ENCODE assay signal across 24 cellular contexts in genomic region chr9:6078382-6079105, GRCh38.
A peak's percentile ranks its signal among the peaks of the same experiment; 100 is the strongest.
DNase-seq lines count a peak whose midpoint lies in the region; ATAC-seq, FAIRE-seq and TF ChIP-seq lines count a peak whose summit lies in the region.
"Had no signal": no experiment of that assay in that cellular context is flagged by ENCODE, and none has a peak within 500 bp of the region (broad histone marks: within the 10 kb centered on the region; RNA-seq: fewer than 3 reads in every experiment).

No MANE protein-coding gene starts in this region.

- H2AK5ac ChIP-seq in H1 (ENCODE audit: low read depth, low read length): peak overlapping the region; percentile 86; the same call in 1 of the 2 replicates

- no peak overlapping the region for H4K8ac ChIP-seq in H1 (ENCODE audit: extremely low read depth, insufficient read depth, low read length)

- H4K5ac ChIP-seq in H1 (ENCODE audit: insufficient read length, low read depth, low read length): peak overlapping the region; percentile 23

- H2AFZ ChIP-seq in GM23248: peak overlapping the region; percentile 46; the same call in 1 of the 2 replicates
- H2AFZ ChIP-seq in H1 (ENCODE audit: low read length): peak overlapping the region; percentile 92
- peak overlapping the region; percentile 90 for H2AFZ ChIP-seq in neural progenitor cell (replicated peaks)
- no peak overlapping the region for H2AFZ ChIP-seq in PC-9

- H3K9ac ChIP-seq in GM23248 (no peak overlapping the region), H1 (replicated peaks in 1 of 4; ENCODE audit: extremely low read depth in 1 of 4, low read depth in 3 of 4, low read length in 3 of 4) (no peak overlapping the region; a peak in 1 of 7 replicates), neural progenitor cell (no peak overlapping the region)

- H3K4me1 ChIP-seq in GM23248 (ENCODE audit: insufficient read depth) (peaks cover 19% of the 10 kb centered on the region), H1 (replicated peaks in 1 of 4; ENCODE audit: control insufficient read depth in 3 of 4, insufficient read depth in 4 of 4, low read length in 3 of 4) (peaks cover 0 to 12% (median 5%) of the 10 kb centered on the region in 4 experiments; a peak in 3 of 7 replicates), neural progenitor cell (peaks cover 7% of the 10 kb centered on the region), PC-9 (replicated peaks; ENCODE audit: insufficient read depth) (no peaks in the 10 kb centered on the region; the same call in 1 of the 2 replicates)
- no peaks in the 10 kb centered on the region for H3K4me1 ChIP-seq in CD8-positive, alpha-beta T cell (ENCODE audit: insufficient read depth, low read length)
- H3K4me1 ChIP-seq: psoas muscle had no signal

- no peak for TF ChIP-seq EP300 in H1 (IDR thresholded peaks at IDR 0.05; ENCODE audit: borderline replicate concordance in 1 of 2, low read depth in 2 of 2, low read length in 2 of 2)

- H3K4me2 ChIP-seq in GM23248 (ENCODE audit: unreplicated experiment): no peak overlapping the region
- peak overlapping the region; percentile 25 to 76; a peak in 1 of 4 replicates for H3K4me2 ChIP-seq in H1 (ENCODE audit: insufficient read depth in 1 of 2, low read depth in 2 of 2, low read length in 2 of 2)
- H3K4me2 ChIP-seq in neural progenitor cell: no peak overlapping the region
- H3K4me2 ChIP-seq in PC-9: no peak overlapping the region

- no peak for TF ChIP-seq RAD21 in H1 (IDR thresholded peaks at IDR 0.05 in 1 of 2, conservative IDR thresholded peaks at IDR 0.05 in 1 of 2; ENCODE audit: low read depth in 2 of 2, low read length in 2 of 2)

- no peak overlapping the region for H3K56ac ChIP-seq in H1 (replicated peaks; ENCODE audit: insufficient read length, low read depth, low read length)

- H3K9me3 Mint-ChIP-seq in neural progenitor cell: no peaks in the 10 kb centered on the region
- H3K9me3 Mint-ChIP-seq in CD8-positive, alpha-beta T cell: no peaks in the 10 kb centered on the region

- H2BK5ac ChIP-seq in H1 (ENCODE audit: low read depth, low read length): peak overlapping the region; percentile 87; the same call in 1 of the 2 replicates

- H3K36me3 Mint-ChIP-seq in neural progenitor cell: no peaks in the 10 kb centered on the region
- peaks cover 3% of the 10 kb centered on the region for H3K36me3 Mint-ChIP-seq in CD8-positive, alpha-beta T cell

- H3K14ac ChIP-seq in H1 (ENCODE audit: insufficient read length): no peak overlapping the region

- peaks cover 1% of the 10 kb centered on the region; the same call in 1 of the 2 replicates for H3K23me2 ChIP-seq in H1 (ENCODE audit: low read depth, low read length)

- no TSS peak for BruUV-seq in PC-9 (replicated peaks; lab: Mats Ljungman, UMichigan)

- no peak overlapping the region for H3K4ac ChIP-seq in H1 (replicated peaks; ENCODE audit: insufficient read length, low read depth, low read length)

- CTCF ChIA-PET in H1 (lab: Charles Lee; ENCODE audit: partially characterized antibody) (interaction anchor here (1.0 to 4.1 kb wide), 4 partner anchors 8 to 228 kb away, joined by 4 to 17 read pairs (median 6); no protein-coding TSS in a partner anchor), PC-9 (lab: Charles Lee) (no interaction called here)
- CTCF ChIA-PET in CD8-positive, alpha-beta T cell (lab: Charles Lee): no interaction called here

- TF ChIP-seq POLR2A in H1 (IDR thresholded peaks at IDR 0.05; ENCODE audit: control extremely low read depth in 1 of 2, low read depth in 2 of 2, low read length in 2 of 2): no peak

- H3K9me2 ChIP-seq in GM23248 (ENCODE audit: insufficient read depth) (no peaks in the 10 kb centered on the region), PC-9 (ENCODE audit: insufficient read depth) (no peaks in the 10 kb centered on the region)

- no peaks in the 10 kb centered on the region for H3K36me3 ChIP-seq in GM23248 (ENCODE audit: low read depth)
- H3K36me3 ChIP-seq in H1 (ENCODE audit: control insufficient read depth in 2 of 4, insufficient read depth in 4 of 4, low read length in 3 of 4): no peaks in the 10 kb centered on the region
- no peaks in the 10 kb centered on the region for H3K36me3 ChIP-seq in neural progenitor cell
- H3K36me3 ChIP-seq in CD8-positive, alpha-beta T cell (ENCODE audit: insufficient read depth, low read length): no peaks in the 10 kb centered on the region
- H3K36me3 ChIP-seq in PC-9 (ENCODE audit: low read depth): no peaks in the 10 kb centered on the region
- H3K36me3 ChIP-seq: thoracic aorta had no signal

- POLR2A ChIA-PET in H1 (lab: Charles Lee; ENCODE audit: partially characterized antibody) (interaction anchor here (0.6 to 3.2 kb wide), 4 partner anchors 9 to 415 kb away, joined by 3 to 9 read pairs (median 4); partner anchors contain the start of gene UHRF2), PC-9 (lab: Charles Lee; ENCODE audit: unreplicated experiment) (interaction anchor here (0.6 kb wide), 1 partner anchor 63 kb away, joined by 5 read pairs; the partner anchor contains the start of gene RANBP6)
- POLR2A ChIA-PET in CD8-positive, alpha-beta T cell (lab: Charles Lee): no interaction called here

- intact Hi-C loops in CD8-positive, alpha-beta T cell (cut with DNase I, micrococcal nuclease): no loop called here
- intact Hi-C loops in PC-9 (cut with micrococcal nuclease; ENCODE audit: unreplicated experiment): no loop called here

- ATAC-seq in HG02623 (IDR thresholded peaks at IDR 0.05; ENCODE audit: unreplicated experiment): no peak
- ATAC-seq in CD8-positive, alpha-beta T cell: no peak
- ATAC-seq: HCT116, left ventricle myocardium superior had no signal

- H3K79me1 ChIP-seq in H1 (ENCODE audit: low read depth, low read length): no peaks in the 10 kb centered on the region

- DNase-seq in GM23248 (no peak), NCI-H226 (peak; percentile 50), H1 (ENCODE audit: low read depth in 1 of 2, low spot score in 2 of 2) (no peak), neural progenitor cell (ENCODE audit: low spot score) (no peak), PC-9 (no peak)
- DNase-seq in CD8-positive, alpha-beta T cell: no peak
- DNase-seq in activated CD8-positive, alpha-beta memory T cell treated with anti-CD3 and anti-CD28 coated beads, Interleukin-2, amount 50 U/mL, for 4 hours: no peak
- DNase-seq: activated CD4-positive, alpha-beta T cell treated with anti-CD3 and anti-CD28 coated beads, Interleukin-2, amount 50 U/mL, for 4 hours; activated effector memory CD4-positive, alpha-beta T cell treated with Interleukin-2 at 50 U/mL for 16 hours; dermis blood vessel endothelial cell; Kasumi-1; left ventricle myocardium superior; NCI-H1092 treated with DMSO at 0.1 percent for 48 hours; NCI-H2081 treated with DMSO at 0.1 percent for 48 hours; NCI-H510A; psoas muscle; stimulated activated naive CD4-positive, alpha-beta T cell had no signal

- H2BK20ac ChIP-seq in H1 (ENCODE audit: low read length): peak overlapping the region; percentile 66

- H2BK12ac ChIP-seq in H1 (ENCODE audit: low read depth, low read length): peak overlapping the region; percentile 95; the same call in 1 of the 2 replicates

- H3F3A ChIP-seq in GM23248 (ENCODE audit: insufficient read depth): peaks cover 24% of the 10 kb centered on the region
- H3F3A ChIP-seq in neural progenitor cell (ENCODE audit: low read depth): no peaks in the 10 kb centered on the region
- H3F3A ChIP-seq in PC-9 (ENCODE audit: insufficient read depth, low read depth): peaks cover 4% of the 10 kb centered on the region; the same call in 1 of the 2 replicates

- no peak overlapping the region for H2BK15ac ChIP-seq in H1 (ENCODE audit: low read length)

- FAIRE-seq in H1 (lab: Jason Lieb, UNC): no peak
- FAIRE-seq: endothelial cell of umbilical vein had no signal

- peaks cover 2% of the 10 kb centered on the region for H3K27me3 Mint-ChIP-seq in neural progenitor cell (ENCODE audit: insufficient read depth, low read depth)
- peaks cover 4% of the 10 kb centered on the region for H3K27me3 Mint-ChIP-seq in CD8-positive, alpha-beta T cell (ENCODE audit: low read depth)

- H3K27ac Mint-ChIP-seq in neural progenitor cell: no peak overlapping the region
- no peak overlapping the region for H3K27ac Mint-ChIP-seq in CD8-positive, alpha-beta T cell

- peaks cover 9% of the 10 kb centered on the region for H3K4me1 Mint-ChIP-seq in neural progenitor cell
- H3K4me1 Mint-ChIP-seq in CD8-positive, alpha-beta T cell (ENCODE audit: low read depth): peaks cover 9% of the 10 kb centered on the region

- peak overlapping the region; percentile 96 for H2BK120ac ChIP-seq in H1 (replicated peaks; ENCODE audit: low read depth, low read length)

- 0 out of 2 replicates have a peak overlapping the region, but pooled peaks have one; percentile 9 for H3K18ac ChIP-seq in H1 (ENCODE audit: extremely low read depth, low read length)

- H4K91ac ChIP-seq in H1 (replicated peaks; ENCODE audit: insufficient read length, low read length): no peak overlapping the region

- H3K4me3 Mint-ChIP-seq in neural progenitor cell: no peak overlapping the region
- no peak overlapping the region for H3K4me3 Mint-ChIP-seq in CD8-positive, alpha-beta T cell

- in situ Hi-C loops in GM23248 (cut with MboI): no loop called here

- no peak overlapping the region for H3K23ac ChIP-seq in H1 (ENCODE audit: insufficient read length)

- H3K27ac ChIP-seq in GM23248: no peak overlapping the region
- peak overlapping the region; percentile 81 for H3K27ac ChIP-seq in H1 (ENCODE audit: low read depth, low read length)
- no peak overlapping the region for H3K27ac ChIP-seq in neural progenitor cell
- no peak overlapping the region for H3K27ac ChIP-seq in CD8-positive, alpha-beta T cell (ENCODE audit: low read depth, low read length)
- no peak overlapping the region for H3K27ac ChIP-seq in PC-9
- H3K27ac ChIP-seq: C4-2B, psoas muscle, SK-N-MC, skin epidermis, thoracic aorta had no signal

- H3K79me2 ChIP-seq in GM23248 (ENCODE audit: insufficient read depth) (no peaks in the 10 kb centered on the region), H1 (ENCODE audit: control insufficient read depth in 1 of 2, insufficient read depth in 2 of 2, low read length in 2 of 2) (no peaks in the 10 kb centered on the region), neural progenitor cell (ENCODE audit: low read depth) (no peaks in the 10 kb centered on the region), PC-9 (ENCODE audit: low read depth) (no peaks in the 10 kb centered on the region)

- H3K27me3 ChIP-seq in GM23248 (replicated peaks; ENCODE audit: insufficient read depth) (no peaks in the 10 kb centered on the region), H1 (replicated peaks in 1 of 4; ENCODE audit: control insufficient read depth in 3 of 4, extremely low read depth in 1 of 4, insufficient read depth in 3 of 4, low read length in 3 of 4) (no peaks in the 10 kb centered on the region), neural progenitor cell (no peaks in the 10 kb centered on the region), PC-9 (ENCODE audit: insufficient read depth, low read depth) (no peaks in the 10 kb centered on the region)
- no peaks in the 10 kb centered on the region for H3K27me3 ChIP-seq in CD8-positive, alpha-beta T cell (ENCODE audit: insufficient read depth, low read length)

- H3K4me3 ChIP-seq in GM23248 (no peak overlapping the region), H1 (ENCODE audit: extremely low read depth in 1 of 4, insufficient read depth in 2 of 4, low read depth in 3 of 4, low read length in 4 of 4) (peak overlapping the region in 1 of 4 experiments; percentile 45; a peak in 1 of 8 replicates), neural progenitor cell (no peak overlapping the region), PC-9 (no peak overlapping the region)
- H3K4me3 ChIP-seq in CD8-positive, alpha-beta T cell (ENCODE audit: low read depth, low read length): no peak overlapping the region
- H3K4me3 ChIP-seq: SK-N-MC had no signal

- WGBS in GM23248 (ENCODE audit: low coverage in 1 of 2, low lambda C conversion rate in 2 of 2, missing lambda C conversion rate in 2 of 2), 2 experiments: 90% methylated on average over 5 of the region's 5 CpGs
- 63% methylated on average over 5 of the region's 5 CpGs; no CpG with 5 or more reads in 1 of the 2 experiments for WGBS in H1 (ENCODE audit: extremely low coverage in 1 of 2, insufficient coverage in 1 of 2, insufficient read length in 1 of 2, insufficient replicate concordance in 2 of 2, low coverage in 1 of 2, low lambda C conversion rate in 2 of 2, missing lambda C conversion rate in 1 of 2), 2 experiments

- TF ChIP-seq CTCF in H1 (IDR thresholded peaks at IDR 0.05; ENCODE audit: control extremely low read depth in 1 of 3, insufficient read depth in 1 of 3, low read depth in 1 of 3, low read length in 3 of 3) (no peak), neural progenitor cell (IDR thresholded peaks at IDR 0.05) (no peak), PC-9 (conservative IDR thresholded peaks at IDR 0.05) (no peak)
- no peak for TF ChIP-seq CTCF in CD8-positive, alpha-beta T cell (IDR thresholded peaks at IDR 0.05)

- no peaks in the 10 kb centered on the region for H3K9me3 ChIP-seq in GM23248 (ENCODE audit: low read depth)
- no peaks in the 10 kb centered on the region for H3K9me3 ChIP-seq in H1 (ENCODE audit: insufficient read depth in 2 of 2, low read depth in 1 of 2, low read length in 1 of 2)
- no peaks in the 10 kb centered on the region for H3K9me3 ChIP-seq in neural progenitor cell (ENCODE audit: low read depth)
- H3K9me3 ChIP-seq in CD8-positive, alpha-beta T cell (ENCODE audit: low read length): no peaks in the 10 kb centered on the region
- H3K9me3 ChIP-seq in PC-9 (ENCODE audit: insufficient read depth, low read depth): no peaks in the 10 kb centered on the region
- H3K9me3 ChIP-seq: psoas muscle, thoracic aorta had no signal

- H4K20me1 ChIP-seq in GM23248 (ENCODE audit: insufficient read depth) (no peaks in the 10 kb centered on the region), H1 (replicated peaks in 1 of 2; ENCODE audit: control insufficient read depth in 1 of 2, insufficient read depth in 2 of 2, low read length in 2 of 2) (no peaks in the 10 kb centered on the region), neural progenitor cell (ENCODE audit: low read depth) (no peaks in the 10 kb centered on the region), PC-9 (ENCODE audit: insufficient read depth) (no peaks in the 10 kb centered on the region)

Comparison
In these comparisons a context has a peak if more than half of its experiments do, and no peak if none do; other contexts are left out.
1. H3K4me2 ChIP-seq: peak in H1 (2 of 2); none in GM23248 (single experiment), neural progenitor cell (single experiment) and PC-9 (single experiment).